ENCODE assay signal across 10 cellular contexts in the genomic region with DNA sequence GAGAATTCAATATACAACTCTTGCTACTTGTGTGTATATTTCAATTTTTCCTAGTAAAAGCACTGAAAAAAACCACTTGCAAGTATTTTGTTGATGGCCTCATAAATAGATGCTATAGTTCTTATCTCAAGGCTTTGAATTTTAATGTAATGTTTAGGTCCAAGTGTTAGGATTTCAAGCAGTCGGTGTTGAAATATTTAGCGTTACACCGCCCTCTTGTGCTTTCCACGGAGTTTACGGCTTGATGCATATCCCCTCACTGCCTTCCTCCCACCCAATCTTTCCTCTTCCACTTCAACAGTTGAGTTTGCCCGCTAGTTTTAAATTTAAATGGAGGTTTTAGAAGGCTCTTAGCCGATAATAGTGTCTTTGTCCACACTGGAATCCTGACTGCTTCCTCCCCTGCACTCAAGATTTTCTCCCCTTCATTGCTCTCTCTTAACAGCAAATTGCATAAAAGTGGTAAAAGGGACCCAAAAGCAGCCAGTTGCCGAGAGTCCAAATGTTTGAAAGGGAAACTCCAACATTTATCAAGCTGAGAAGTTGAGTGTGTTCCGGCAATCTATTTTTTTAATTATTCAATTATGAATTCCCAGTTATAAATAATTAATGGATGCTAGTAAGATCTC. TPM values are rescaled to one million over a fixed set of nuclear protein-coding genes. Genes with fewer than 3 reads are reported as not detected.
DNase-seq lines count a peak whose midpoint lies in the region; ATAC-seq, FAIRE-seq and TF ChIP-seq lines count a peak whose summit lies in the region.
"Had no signal": no experiment of that assay in that cellular context is flagged by ENCODE, and none has a peak within 500 bp of the region (broad histone marks: within the 10 kb centered on the region; RNA-seq: fewer than 3 reads in every experiment).

No MANE protein-coding gene starts in this region.

- intact Hi-C loops in kidney (cut with DNase I), result no loop called here

- peak; percentile 31 to 81 (median 64) for DNase-seq in NCI-H1417 (lab: John Stamatoyannopoulos, UW)
- no peak for DNase-seq in NCI-H1417 treated with DMSO at 0.1 percent for 48 hours (lab: John Stamatoyannopoulos, UW)
- DNase-seq in Karpas-422, result peak; percentile 72
- no peak for DNase-seq in kidney

- H3K9me2 ChIP-seq in Karpas-422 (replicated peaks; ENCODE audit: insufficient read depth, low read length), result no peaks in the 10 kb centered on the region

- TF ChIP-seq EP300 in gastroesophageal sphincter (IDR thresholded peaks at IDR 0.05), result no peak

- no peak overlapping the region for H3K27ac Mint-ChIP-seq in activated T-helper 17 cell treated with anti-CD3 and anti-CD28 coated beads, Interleukin-2, amount 50 U/mL, for 72 hours
- H3K27ac Mint-ChIP-seq: B cell had no signal

- H3K27me3 ChIP-seq in Karpas-422 (ENCODE audit: low read length) (no peaks in the 10 kb centered on the region), gastroesophageal sphincter (peaks cover 28% of the 10 kb centered on the region)

- H4K20me1 ChIP-seq in Karpas-422 (ENCODE audit: insufficient read depth, low read depth, low read length), result no peaks in the 10 kb centered on the region

- TF ChIP-seq CTCF in kidney (IDR thresholded peaks at IDR 0.05; ENCODE audit: borderline replicate concordance, extremely low read depth, insufficient read depth) (peak; percentile 28), gastroesophageal sphincter (IDR thresholded peaks at IDR 0.05) (no peak)

- H3K36me3 ChIP-seq in Karpas-422 (ENCODE audit: insufficient read depth, low read length) (no peaks in the 10 kb centered on the region), kidney (ENCODE audit: control insufficient read depth in 1 of 2, insufficient read depth in 2 of 2, low read length in 2 of 2) (no peaks in the 10 kb centered on the region), gastroesophageal sphincter (no peaks in the 10 kb centered on the region)

- H3K4me3 Mint-ChIP-seq in activated T-helper 17 cell treated with anti-CD3 and anti-CD28 coated beads, Interleukin-2, amount 50 U/mL, for 72 hours, result no peak overlapping the region
- H3K4me3 Mint-ChIP-seq: B cell had no signal

- H3K9ac ChIP-seq in Karpas-422 (ENCODE audit: low read length) (no peak overlapping the region), kidney (ENCODE audit: low read length in 2 of 2) (no peak overlapping the region)
- H3K9ac ChIP-seq: parathyroid adenoma had no signal

- H3K4me3 ChIP-seq in Karpas-422 (ENCODE audit: low read length) (no peak overlapping the region), kidney (ENCODE audit: low read length in 2 of 2) (no peak overlapping the region), gastroesophageal sphincter (no peak overlapping the region)

- no peak overlapping the region for H3K27ac ChIP-seq in Karpas-422 (ENCODE audit: low read length)
- H3K27ac ChIP-seq in kidney (ENCODE audit: low read depth in 2 of 2, low read length in 2 of 2), result no peak overlapping the region
- H3K27ac ChIP-seq in gastroesophageal sphincter, result no peak overlapping the region
- H3K27ac ChIP-seq: parathyroid adenoma had no signal

- H3K4me1 Mint-ChIP-seq in activated T-helper 17 cell treated with anti-CD3 and anti-CD28 coated beads, Interleukin-2, amount 50 U/mL, for 72 hours, result no peaks in the 10 kb centered on the region
- H3K4me1 Mint-ChIP-seq: B cell had no signal

- WGBS in gastroesophageal sphincter (ENCODE audit: low coverage in 1 of 2), 2 donors, result 17 to 18% methylated on average over 9 of the region's 9 CpGs

- H3K4me1 ChIP-seq in Karpas-422 (ENCODE audit: low read length) (no peaks in the 10 kb centered on the region), kidney (ENCODE audit: control insufficient read depth in 1 of 2, insufficient read depth in 1 of 2, low read depth in 1 of 2, low read length in 2 of 2) (no peaks in the 10 kb centered on the region), gastroesophageal sphincter (peaks cover 0 to 3% (median 0%) of the 10 kb centered on the region in 3 donors)
- H3K4me1 ChIP-seq: parathyroid adenoma had no signal

- H3K4me2 ChIP-seq in Karpas-422 (ENCODE audit: low read depth, low read length, poor library complexity, severe bottlenecking), result no peak overlapping the region

- H3K9me3 ChIP-seq in Karpas-422 (ENCODE audit: low read length) (no peaks in the 10 kb centered on the region), kidney (ENCODE audit: control insufficient read depth in 1 of 2, low read length in 2 of 2) (no peaks in the 10 kb centered on the region), gastroesophageal sphincter (no peaks in the 10 kb centered on the region)

- peaks cover 58% of the 10 kb centered on the region for H3K27me3 Mint-ChIP-seq in activated T-helper 17 cell treated with anti-CD3 and anti-CD28 coated beads, Interleukin-2, amount 50 U/mL, for 72 hours

- ATAC-seq in SK-N-SH treated with all-trans-retinoic acid at 6 μM for 48 hours (peak; percentile 89), gastroesophageal sphincter (no peak), HG02759 (IDR thresholded peaks at IDR 0.05; ENCODE audit: unreplicated experiment) (no peak)
- no peak for ATAC-seq in activated T-helper 17 cell treated with anti-CD3 and anti-CD28 coated beads, Interleukin-2, amount 50 U/mL, for 72 hours (replicated peaks)

- FAIRE-seq in kidney (lab: Jason Lieb, UNC), result no peak

- H2AFZ ChIP-seq in Karpas-422 (ENCODE audit: low read length), result no peak overlapping the region
- H2AFZ ChIP-seq: parathyroid adenoma had no signal

- H3K79me2 ChIP-seq in Karpas-422 (ENCODE audit: low read length), result no peaks in the 10 kb centered on the region
- H3K79me2 ChIP-seq: parathyroid adenoma had no signal

- no peak for TF ChIP-seq POLR2A in gastroesophageal sphincter (IDR thresholded peaks at IDR 0.05)

- H3K9me3 Mint-ChIP-seq in activated T-helper 17 cell treated with anti-CD3 and anti-CD28 coated beads, Interleukin-2, amount 50 U/mL, for 72 hours, result no peaks in the 10 kb centered on the region

- no peaks in the 10 kb centered on the region for H3K36me3 Mint-ChIP-seq in activated T-helper 17 cell treated with anti-CD3 and anti-CD28 coated beads, Interleukin-2, amount 50 U/mL, for 72 hours (ENCODE audit: low read depth)

TF ChIP-seq in SK-N-SH treated with all-trans-retinoic acid at 6 μM for 48 hours, 23 proteins besides CTCF, POLR2A, EP300 and RAD21:
- TF ChIP-seq RARB (CRISPR knock-in tag; IDR thresholded peaks at IDR 0.05) (no peak), ZNF8 (CRISPR knock-in tag; IDR thresholded peaks at IDR 0.05) (no peak)
TF ChIP-seq in SK-N-SH treated with all-trans-retinoic acid at 6 μM for 48 hours: peak in this region for 0.

RNA-seq across cellular contexts. Expression of gene HTATIP2, which starts 25.9 kb away (rescaled TPM):
- 58.0 and 78.3 TPM in 2 replicates for total RNA-seq in Karpas-422 (2014; rRNA removed; shearing (Covaris generic); ENCODE audit: low replicate concordance)
- total RNA-seq in kidney (37.5 TPM), gastroesophageal sphincter (10 to 100 TPM; 27.7 to 56.4 (median 49.8) TPM)
- 57.8 TPM for polyA plus RNA-seq in kidney (ENCODE audit: insufficient read depth, low read depth, low replicate concordance)
- total RNA-seq in activated T-helper 17 cell treated with anti-CD3 and anti-CD28 coated beads, Interleukin-2, amount 50 U/mL, for 72 hours, result 10 to 100 TPM; 64.9 to 76.5 TPM

RNA-seq across cellular contexts. Expression of gene PRMT3, which starts 49.9 kb away (rescaled TPM):
- total RNA-seq in Karpas-422 (2014; rRNA removed; shearing (Covaris generic); ENCODE audit: low replicate concordance), result 37.7 and 39.6 TPM in 2 replicates
- 16.0 TPM for total RNA-seq in kidney
- polyA plus RNA-seq in kidney (ENCODE audit: insufficient read depth, low read depth, low replicate concordance), result 6.8 TPM
- 10 to 100 TPM in 3 of 4 donors, 1 to 10 TPM in 1; 9.9 to 20.9 (median 18.8) TPM for total RNA-seq in gastroesophageal sphincter
- total RNA-seq in activated T-helper 17 cell treated with anti-CD3 and anti-CD28 coated beads, Interleukin-2, amount 50 U/mL, for 72 hours, result 10 to 100 TPM; 21.4 to 42.0 TPM

Comparison
In these comparisons a context has a peak if more than half of its experiments do, and no peak if none do; other contexts are left out.
1. DNase-seq: peak in NCI-H1417 (3 of 3) and Karpas-422 (single experiment); none in NCI-H1417 treated with DMSO at 0.1 percent for 48 hours (single experiment) and kidney (single experiment).